1 cellular context compared by ENCODE assay signal in genomic region chr12:123089631-123090353, GRCh38.
TF ChIP-seq lines count a peak whose summit lies in the region.

No MANE protein-coding gene starts in this region.

TF ChIP-seq in K562, 482 proteins besides CTCF, POLR2A, EP300 and RAD21 (continued from another document and continues in another):
- TF ChIP-seq NCOA2 (IDR thresholded peaks at IDR 0.05; ENCODE audit: partially characterized antibody in 2 of 2) = no peak
- TF ChIP-seq CXXC5 (CRISPR knock-in tag; IDR thresholded peaks at IDR 0.05) = peak; percentile 20; the same call in 1 of the 2 replicates
- TF ChIP-seq ZBTB8A (IDR thresholded peaks at IDR 0.05; ENCODE audit: partially characterized antibody) = no peak
- TF ChIP-seq NELFE (IDR thresholded peaks at IDR 0.05; ENCODE audit: insufficient read depth, insufficient read length) = no peak
- peak; percentile 5; the same call in 1 of the 2 replicates for TF ChIP-seq ZNF311 (CRISPR knock-in tag; IDR thresholded peaks at IDR 0.05)
- no peak for TF ChIP-seq ZNF318 (IDR thresholded peaks at IDR 0.05; ENCODE audit: borderline replicate concordance in 1 of 2, low read depth in 1 of 2)
- TF ChIP-seq ZNF583 (CRISPR knock-in tag; IDR thresholded peaks at IDR 0.05) = no peak; the same call in 1 of the 2 replicates
- TF ChIP-seq THRAP3 (IDR thresholded peaks at IDR 0.05; ENCODE audit: borderline replicate concordance) = no peak
- no peak for TF ChIP-seq PREB (CRISPR knock-in tag; IDR thresholded peaks at IDR 0.05)
- no peak for TF ChIP-seq KLF1 (tag; IDR thresholded peaks at IDR 0.05)
- TF ChIP-seq TAL1 (IDR thresholded peaks at IDR 0.05) = peak; percentile 81
- no peak for TF ChIP-seq GTF2F1 (IDR thresholded peaks at IDR 0.05; ENCODE audit: low read depth, low read length)
- TF ChIP-seq TGIF2 (CRISPR knock-in tag; IDR thresholded peaks at IDR 0.05) = no peak
- no peak for TF ChIP-seq ZBTB5 (IDR thresholded peaks at IDR 0.05)
- TF ChIP-seq RBM15 (IDR thresholded peaks at IDR 0.05; ENCODE audit: insufficient read depth, low read length) = no peak
- TF ChIP-seq ATF1 (CRISPR knock-in tag; IDR thresholded peaks at IDR 0.05) = no peak
- no peak for TF ChIP-seq ATF1 (tag; IDR thresholded peaks at IDR 0.05)
- TF ChIP-seq CTCFL (IDR thresholded peaks at IDR 0.05; ENCODE audit: borderline replicate concordance, insufficient read depth, low read depth, low read length, poor library complexity, severe bottlenecking) = no peak
- TF ChIP-seq CGGBP1 (CRISPR knock-in tag; IDR thresholded peaks at IDR 0.05) = no peak
- no peak for TF ChIP-seq HNRNPUL1 (IDR thresholded peaks at IDR 0.05; ENCODE audit: low read length)
- no peak for TF ChIP-seq CHCHD3 (CRISPR knock-in tag; IDR thresholded peaks at IDR 0.05)
- no peak for TF ChIP-seq DDX20 (tag; IDR thresholded peaks at IDR 0.05; ENCODE audit: low read depth)
- TF ChIP-seq MNT (conservative IDR thresholded peaks at IDR 0.05) = peak in 1 of 2 experiments; percentile 20; a peak in 1 of 4 replicates
- TF ChIP-seq ZNF140 (CRISPR knock-in tag; IDR thresholded peaks at IDR 0.05) = no peak
- TF ChIP-seq ZNF445 (CRISPR knock-in tag; IDR thresholded peaks at IDR 0.05; ENCODE audit: low read depth) = 0 out of 2 replicates have a peak, but pooled peaks have one; percentile 34
- TF ChIP-seq HIVEP1 (CRISPR knock-in tag; IDR thresholded peaks at IDR 0.05) = no peak
- no peak for TF ChIP-seq BCLAF1 (IDR thresholded peaks at IDR 0.05; ENCODE audit: borderline replicate concordance in 1 of 2, control insufficient read depth in 1 of 2, low read depth in 2 of 2, low read length in 1 of 2)
- no peak for TF ChIP-seq PATZ1 (CRISPR knock-in tag; IDR thresholded peaks at IDR 0.05; ENCODE audit: borderline replicate concordance)
- TF ChIP-seq FOXO4 (CRISPR knock-in tag; IDR thresholded peaks at IDR 0.05) = no peak
- no peak for TF ChIP-seq NR1H2 (CRISPR knock-in tag; IDR thresholded peaks at IDR 0.05)
- no peak for TF ChIP-seq ZNF232 (CRISPR knock-in tag; IDR thresholded peaks at IDR 0.05)
- TF ChIP-seq E2F3 (CRISPR knock-in tag; IDR thresholded peaks at IDR 0.05) = no peak
- TF ChIP-seq ZFX (CRISPR knock-in tag; IDR thresholded peaks at IDR 0.05) = no peak
